Comparison of ENCODE assay signal across 7 cellular contexts in the genomic region with DNA sequence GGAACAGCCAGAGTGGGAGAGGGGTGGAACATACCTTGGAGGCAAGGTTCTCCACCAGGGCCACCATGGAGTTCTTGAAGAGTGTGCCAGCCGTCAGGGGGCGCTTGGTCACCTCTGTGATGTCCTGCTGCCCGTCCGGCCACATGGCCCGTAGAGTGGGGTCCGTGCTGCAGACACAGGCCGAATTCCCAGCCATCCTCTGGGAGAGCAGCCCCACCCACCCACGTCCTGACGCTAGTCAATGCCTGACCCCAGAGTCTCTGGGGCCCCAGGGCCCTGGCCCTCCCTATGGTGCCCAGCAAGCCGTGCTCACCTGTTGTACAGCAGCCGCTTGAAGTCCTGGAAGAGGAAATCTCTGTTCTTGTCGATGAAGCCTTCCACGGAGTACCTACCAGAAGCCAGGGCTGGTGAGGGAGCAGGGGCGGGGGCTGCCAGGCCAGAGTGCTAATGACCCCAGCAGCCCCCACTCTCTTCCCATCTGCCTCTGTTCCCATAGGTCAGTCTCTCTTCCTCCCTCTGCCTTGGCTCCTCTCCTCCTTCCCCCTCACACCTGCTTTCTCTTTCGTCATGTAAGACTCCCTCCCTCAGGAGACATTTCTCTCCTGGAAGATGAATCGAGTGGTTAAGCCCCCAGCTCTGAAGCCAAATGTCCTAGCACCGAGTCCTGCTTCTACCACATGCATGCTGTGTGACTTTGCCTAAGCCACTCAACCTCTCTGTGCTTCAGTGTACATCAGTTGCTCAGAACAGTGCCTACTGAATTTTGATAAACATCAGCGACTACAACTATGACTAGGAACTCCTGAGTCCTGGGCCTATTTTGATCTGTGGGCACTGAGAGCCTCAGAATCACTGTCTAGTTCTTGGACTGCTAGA. TPM values are rescaled to one million over a fixed set of nuclear protein-coding genes. Genes with fewer than 3 reads are reported as not detected.
DNase-seq lines count a peak whose midpoint lies in the region; ATAC-seq, FAIRE-seq and TF ChIP-seq lines count a peak whose summit lies in the region.

No MANE protein-coding gene starts in this region.

- H2BK20ac ChIP-seq in H1 (ENCODE audit: low read length), result no peak overlapping the region; the same call in 1 of the 2 replicates

- H3K4me2 ChIP-seq in H1 (ENCODE audit: insufficient read depth in 1 of 2, low read depth in 2 of 2, low read length in 2 of 2) (no peak overlapping the region), parathyroid adenoma (ENCODE audit: low read length) (no peak overlapping the region)

- no peaks in the 10 kb centered on the region for H3K36me3 ChIP-seq in H1 (ENCODE audit: control insufficient read depth in 2 of 4, insufficient read depth in 4 of 4, low read length in 3 of 4)
- no peaks in the 10 kb centered on the region for H3K36me3 ChIP-seq in parathyroid adenoma (ENCODE audit: control insufficient read depth, insufficient read depth, low read length)

- 84% methylated on average over 18 of the region's 18 CpGs; no CpG with 5 or more reads in 1 of the 2 experiments for WGBS in H1 (ENCODE audit: extremely low coverage in 1 of 2, insufficient coverage in 1 of 2, insufficient read length in 1 of 2, insufficient replicate concordance in 2 of 2, low coverage in 1 of 2, low lambda C conversion rate in 2 of 2, missing lambda C conversion rate in 1 of 2), 2 experiments

- H3K27me3 ChIP-seq in H1 (replicated peaks in 1 of 4; ENCODE audit: control insufficient read depth in 3 of 4, extremely low read depth in 1 of 4, insufficient read depth in 3 of 4, low read length in 3 of 4) (peaks cover 1 to 15% (median 9%) of the 10 kb centered on the region in 4 experiments; a peak in 6 of 7 replicates), parathyroid adenoma (ENCODE audit: control insufficient read depth, insufficient read depth, low read length) (no peaks in the 10 kb centered on the region)

- no peak overlapping the region for H2BK12ac ChIP-seq in H1 (ENCODE audit: low read depth, low read length)

- POLR2A ChIA-PET in H1 (lab: Charles Lee; ENCODE audit: partially characterized antibody), result interaction anchor here (17.9 kb wide), 1 partner anchor 15 kb away, joined by 327 read pairs; a partner anchor contains a TSS

- H4K5ac ChIP-seq in H1 (ENCODE audit: insufficient read length, low read depth, low read length), result no peak overlapping the region

- peak; percentile 78 for DNase-seq in Daoy (ENCODE audit: low read depth)
- peak; percentile 41 for DNase-seq in NB4 (ENCODE audit: low read depth)
- DNase-seq in H1 (ENCODE audit: low read depth in 1 of 2, low spot score in 2 of 2), result peak in 1 of 2 experiments; percentile 72
- no peak for DNase-seq in SKM-1 (lab: John Stamatoyannopoulos, UW; ENCODE audit: unreplicated experiment)

- no peak for ATAC-seq in HG02623 (IDR thresholded peaks at IDR 0.05; ENCODE audit: unreplicated experiment)
- ATAC-seq in HG03196 (IDR thresholded peaks at IDR 0.05; ENCODE audit: unreplicated experiment), result no peak

- H2AFZ ChIP-seq in H1 (ENCODE audit: low read length) (no peak overlapping the region), parathyroid adenoma (peak overlapping the region; percentile 20)

- no peak overlapping the region for H3K23ac ChIP-seq in H1 (ENCODE audit: insufficient read length)

- no peaks in the 10 kb centered on the region for H4K20me1 ChIP-seq in H1 (replicated peaks in 1 of 2; ENCODE audit: control insufficient read depth in 1 of 2, insufficient read depth in 2 of 2, low read length in 2 of 2)

- no peak overlapping the region for H4K91ac ChIP-seq in H1 (replicated peaks; ENCODE audit: insufficient read length, low read length)

- no peak overlapping the region for H2BK15ac ChIP-seq in H1 (ENCODE audit: low read length)

- peak; percentile 2 for TF ChIP-seq POLR2A in NB4 (IDR thresholded peaks at IDR 0.05; ENCODE audit: extremely low read depth, insufficient read length)
- no peak for TF ChIP-seq POLR2A in H1 (IDR thresholded peaks at IDR 0.05; ENCODE audit: control extremely low read depth in 1 of 2, low read depth in 2 of 2, low read length in 2 of 2)

- TF ChIP-seq CTCF in NB4 (IDR thresholded peaks at IDR 0.05; ENCODE audit: low read depth, low read length) (peak; percentile 14), H1 (IDR thresholded peaks at IDR 0.05; ENCODE audit: control extremely low read depth in 1 of 3, insufficient read depth in 1 of 3, low read depth in 1 of 3, low read length in 3 of 3) (peak in 2 of 3 experiments; percentile 49 to 53; a peak in 3 of 4 replicates), parathyroid adenoma (IDR thresholded peaks at IDR 0.05) (peak; percentile 30)

- H2BK120ac ChIP-seq in H1 (replicated peaks; ENCODE audit: low read depth, low read length), result no peak overlapping the region

- H3K56ac ChIP-seq in H1 (replicated peaks; ENCODE audit: insufficient read length, low read depth, low read length), result no peak overlapping the region

- H3K4me3 ChIP-seq in NB4 (ENCODE audit: low read depth, low read length) (no peak overlapping the region), H1 (ENCODE audit: extremely low read depth in 1 of 4, insufficient read depth in 2 of 4, low read depth in 3 of 4, low read length in 4 of 4) (no peak overlapping the region), parathyroid adenoma (ENCODE audit: low read depth, low read length) (no peak overlapping the region)

- no peak for TF ChIP-seq EP300 in H1 (IDR thresholded peaks at IDR 0.05; ENCODE audit: borderline replicate concordance in 1 of 2, low read depth in 2 of 2, low read length in 2 of 2)

- no peaks in the 10 kb centered on the region for H3K79me1 ChIP-seq in H1 (ENCODE audit: low read depth, low read length)

- H3K18ac ChIP-seq in H1 (ENCODE audit: extremely low read depth, low read length), result no peak overlapping the region; the same call in 1 of the 2 replicates

- CTCF ChIA-PET in H1 (lab: Charles Lee; ENCODE audit: partially characterized antibody), result interaction anchor here (1.2 kb wide), 1 partner anchor 168 kb away, joined by 7 read pairs; no protein-coding TSS in a partner anchor

- H3K79me2 ChIP-seq in H1 (ENCODE audit: control insufficient read depth in 1 of 2, insufficient read depth in 2 of 2, low read length in 2 of 2), result no peaks in the 10 kb centered on the region
- H3K79me2 ChIP-seq in parathyroid adenoma, result no peaks in the 10 kb centered on the region

- H2BK5ac ChIP-seq in H1 (ENCODE audit: low read depth, low read length), result no peak overlapping the region

- peaks cover 1% of the 10 kb centered on the region; the same call in 1 of the 2 replicates for H3K23me2 ChIP-seq in H1 (ENCODE audit: low read depth, low read length)

- H3K4me1 ChIP-seq in H1 (replicated peaks in 1 of 4; ENCODE audit: control insufficient read depth in 3 of 4, insufficient read depth in 4 of 4, low read length in 3 of 4) (peaks cover 0 to 5% (median 1%) of the 10 kb centered on the region in 4 experiments; a peak in 4 of 7 replicates), parathyroid adenoma (peaks cover under 1% of the 10 kb centered on the region)

- H3K14ac ChIP-seq in H1 (ENCODE audit: insufficient read length), result no peak overlapping the region

- H3K27ac ChIP-seq in H1 (ENCODE audit: low read depth, low read length) (no peak overlapping the region), parathyroid adenoma (no peak overlapping the region)

- peak overlapping the region; percentile 41; the same call in 1 of the 2 replicates for H4K8ac ChIP-seq in H1 (ENCODE audit: extremely low read depth, insufficient read depth, low read length)

- peak; percentile 45 to 62 for TF ChIP-seq RAD21 in H1 (IDR thresholded peaks at IDR 0.05 in 1 of 2, conservative IDR thresholded peaks at IDR 0.05 in 1 of 2; ENCODE audit: low read depth in 2 of 2, low read length in 2 of 2)

- H3K9me3 ChIP-seq in H1 (ENCODE audit: insufficient read depth in 2 of 2, low read depth in 1 of 2, low read length in 1 of 2), result no peaks in the 10 kb centered on the region
- no peaks in the 10 kb centered on the region for H3K9me3 ChIP-seq in parathyroid adenoma (ENCODE audit: control insufficient read depth, low read length)

- no peak overlapping the region for H2AK5ac ChIP-seq in H1 (ENCODE audit: low read depth, low read length)

- H3K9ac ChIP-seq in H1 (replicated peaks in 1 of 4; ENCODE audit: extremely low read depth in 1 of 4, low read depth in 3 of 4, low read length in 3 of 4) (no peak overlapping the region), parathyroid adenoma (no peak overlapping the region)

- H3K4ac ChIP-seq in H1 (replicated peaks; ENCODE audit: insufficient read length, low read depth, low read length), result no peak overlapping the region

- no peak for FAIRE-seq in H1 (lab: Jason Lieb, UNC)

TF ChIP-seq in H1, 55 proteins besides CTCF, POLR2A, EP300 and RAD21 (continues in another document):
- no peak for TF ChIP-seq FOSL1 (IDR thresholded peaks at IDR 0.05; ENCODE audit: insufficient read depth, low read depth, low read length)
- TF ChIP-seq, protein P1, sequence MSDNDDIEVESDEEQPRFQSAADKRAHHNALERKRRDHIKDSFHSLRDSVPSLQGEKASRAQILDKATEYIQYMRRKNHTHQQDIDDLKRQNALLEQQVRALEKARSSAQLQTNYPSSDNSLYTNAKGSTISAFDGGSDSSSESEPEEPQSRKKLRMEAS (IDR thresholded peaks at IDR 0.05), result peak; percentile 86

RNA-seq across cellular contexts. Expression of a gene that starts 11.0 kb away (rescaled TPM):
- 0.06 and 0.34 TPM in 2 replicates for total RNA-seq in Daoy (2014; rRNA removed; shearing (Covaris generic))
- total RNA-seq in H1 (2021; fragmentation: NEBNext Ultra II Directional; extraction: Animal tissue kit (Norgen Biotek cat#: 25700)), result 0.11 and 0.19 TPM in 2 replicates
- 0.08 and 0.11 TPM in 2 replicates for polyA plus RNA-seq in H1 (2011; rRNA removed)
- 0.12 TPM for polyA plus RNA-seq in H1 (2011; cell fraction: cytosol; rRNA removed)
- polyA plus RNA-seq in H1 (2011; cell fraction: nucleus; rRNA removed), result 0.50 TPM
- 0.08 to 0.15 TPM (median 0.11 TPM) in 3 of 4 replicates, not detected in the other for polyA plus RNA-seq in H1 (2012, experiment 1 of 2)
- not detected for polyA plus RNA-seq in H1 (2012, experiment 2 of 2)
- polyA plus RNA-seq in H1 (2013, experiment 1 of 2), result 0.04 TPM
- 0.04 TPM for polyA plus RNA-seq in H1 (2013, experiment 2 of 2)
- polyA minus RNA-seq in H1 (2011; rRNA and poly(A)+ RNA removed), result 0.20 and 0.54 TPM in 2 replicates
- 1.8 TPM for polyA minus RNA-seq in H1 (2011; cell fraction: cytosol; rRNA and poly(A)+ RNA removed)
- polyA minus RNA-seq in H1 (2011; cell fraction: nucleus; rRNA and poly(A)+ RNA removed), result 1.9 TPM

RNA-seq across cellular contexts. Expression of a gene that starts 32.2 kb away (rescaled TPM):
- total RNA-seq in Daoy (2014; rRNA removed; shearing (Covaris generic)), result 67.6 and 68.8 TPM in 2 replicates
- 31.3 and 31.6 TPM in 2 replicates for total RNA-seq in H1 (2021; fragmentation: NEBNext Ultra II Directional; extraction: Animal tissue kit (Norgen Biotek cat#: 25700))
- 41.2 and 54.8 TPM in 2 replicates for polyA plus RNA-seq in H1 (2011; rRNA removed)
- 40.7 TPM for polyA plus RNA-seq in H1 (2011; cell fraction: cytosol; rRNA removed)
- 51.2 TPM for polyA plus RNA-seq in H1 (2011; cell fraction: nucleus; rRNA removed)
- 21.6 to 34.6 TPM (median 32.5 TPM) in 4 replicates for polyA plus RNA-seq in H1 (2012, experiment 1 of 2)
- polyA plus RNA-seq in H1 (2012, experiment 2 of 2), result 28.2 TPM
- 20.3 TPM for polyA plus RNA-seq in H1 (2013, experiment 1 of 2)
- polyA plus RNA-seq in H1 (2013, experiment 2 of 2), result 19.7 TPM
- 26.9 and 30.1 TPM in 2 replicates for polyA minus RNA-seq in H1 (2011; rRNA and poly(A)+ RNA removed)
- polyA minus RNA-seq in H1 (2011; cell fraction: cytosol; rRNA and poly(A)+ RNA removed), result 18.4 TPM
- polyA minus RNA-seq in H1 (2011; cell fraction: nucleus; rRNA and poly(A)+ RNA removed), result 19.1 TPM
